In genomic region chr2:33616873-33617272, GRCh38 we compare ENCODE assay signal across 31 cellular contexts. TPM values are rescaled to one million over a fixed set of nuclear protein-coding genes. Genes with fewer than 3 reads are reported as not detected.
DNase-seq lines count a peak whose midpoint lies in the region; ATAC-seq, FAIRE-seq and TF ChIP-seq lines count a peak whose summit lies in the region.
"Had no signal": no experiment of that assay in that cellular context is flagged by ENCODE, and none has a peak within 500 bp of the region (broad histone marks: within the 10 kb centered on the region; RNA-seq: fewer than 3 reads in every experiment).

No MANE protein-coding gene starts in this region.

- TF ChIP-seq CTCF in OCI-LY7 (conservative IDR thresholded peaks at IDR 0.05; ENCODE audit: low read length) (no peak), WERI-Rb-1 (IDR thresholded peaks at IDR 0.05; ENCODE audit: low read depth, low read length) (no peak)

- H3K9me2 ChIP-seq in OCI-LY7 (ENCODE audit: insufficient read depth, low read length), result no peaks in the 10 kb centered on the region

- H3K9me3 ChIP-seq in OCI-LY7 (ENCODE audit: low read length) (peaks cover 30% of the 10 kb centered on the region; the same call in 1 of the 2 replicates), WERI-Rb-1 (ENCODE audit: severe bottlenecking) (peaks cover 12% of the 10 kb centered on the region)
- H3K9me3 ChIP-seq: BE2C, sigmoid colon had no signal

- H3K36me3 ChIP-seq in OCI-LY7 (ENCODE audit: insufficient read depth, low read length) (no peaks in the 10 kb centered on the region), WERI-Rb-1 (no peaks in the 10 kb centered on the region)
- H3K36me3 ChIP-seq: ascending aorta, BE2C, sigmoid colon, stomach, tibial artery had no signal

- peak; percentile 48 for ATAC-seq in HG03039 (IDR thresholded peaks at IDR 0.05; ENCODE audit: unreplicated experiment)
- no peak for ATAC-seq in GM18511 (IDR thresholded peaks at IDR 0.05; ENCODE audit: unreplicated experiment)
- ATAC-seq: left cardiac atrium, PC-3 had no signal

- no peaks in the 10 kb centered on the region for H3K4me1 ChIP-seq in OCI-LY7 (ENCODE audit: insufficient read depth, low read length, poor library complexity, severe bottlenecking)
- H3K4me1 ChIP-seq: ascending aorta, sigmoid colon, stomach, tibial artery had no signal

- H4K20me1 ChIP-seq in OCI-LY7 (ENCODE audit: insufficient read depth, low read length), result no peaks in the 10 kb centered on the region

- no peaks in the 10 kb centered on the region for H3K79me2 ChIP-seq in OCI-LY7 (ENCODE audit: insufficient read depth, low read depth, low read length)

- POLR2A ChIA-PET in OCI-LY7 (lab: Charles Lee), result no interaction called here

- H3K4me3 ChIP-seq in OCI-LY7 (ENCODE audit: low read depth, low read length, poor library complexity, severe bottlenecking) (no peak overlapping the region), WERI-Rb-1 (ENCODE audit: low read depth, low read length) (no peak overlapping the region)
- H3K4me3 ChIP-seq: ascending aorta, neural progenitor cell, sigmoid colon, stomach, tibial artery had no signal

- CTCF ChIA-PET in OCI-LY7 (lab: Charles Lee; ENCODE audit: unreplicated experiment), result no interaction called here

- no peak overlapping the region for H3K4me2 ChIP-seq in OCI-LY7 (ENCODE audit: low read length)
- H3K4me2 ChIP-seq: neural progenitor cell had no signal

- H3K27ac ChIP-seq in OCI-LY7 (ENCODE audit: low read depth, low read length, poor library complexity, severe bottlenecking), result no peak overlapping the region
- H3K27ac ChIP-seq in WERI-Rb-1, result no peak overlapping the region
- H3K27ac ChIP-seq: ascending aorta, neural progenitor cell, sigmoid colon, stomach, tibial artery had no signal

- BruUV-seq in OCI-LY7 (replicated peaks; lab: Mats Ljungman, UMichigan), result no TSS peak

- no peak overlapping the region for H2AFZ ChIP-seq in OCI-LY7 (ENCODE audit: low read length)
- H2AFZ ChIP-seq: neural progenitor cell had no signal

- intact Hi-C loops in OCI-LY7 (cut with micrococcal nuclease; ENCODE audit: unreplicated experiment), result no loop called here

- H3K27me3 ChIP-seq in WERI-Rb-1 (ENCODE audit: insufficient read depth, low read depth, severe bottlenecking), result no peaks in the 10 kb centered on the region
- H3K27me3 ChIP-seq: ascending aorta, BE2C, neural progenitor cell, sigmoid colon, stomach, tibial artery had no signal

- DNase-seq in EL (peak; percentile 10), RPMI7951 (ENCODE audit: low read depth) (peak; percentile 79), kidney tubule cell (ENCODE audit: low spot score) (peak; percentile 62), HTR-8/SVneo (ENCODE audit: insufficient read length, low spot score) (no peak), OCI-LY7 (ENCODE audit: low spot score) (no peak), WERI-Rb-1 (no peak)
- DNase-seq: activated CD4-positive, alpha-beta memory T cell treated with anti-CD3 and anti-CD28 coated beads, Interleukin-2, amount 10 ng/mL, durations not matched to agents 7 days and 5 days; activated effector memory CD4-positive, alpha-beta T cell treated with Interleukin-2 at 50 U/mL for 16 hours; activated naive CD8-positive, alpha-beta T cell treated with anti-CD3 and anti-CD28 coated beads for 36 hours; BE2C; central memory CD4-positive, alpha-beta T cell; dermis blood vessel endothelial cell; DMS53; head of caudate nucleus; left cardiac atrium; mammary epithelial cell; NCI-H1105; NCI-H2029 treated with DMSO at 0.1 percent for 48 hours; NCI-H345; NCI-H82; PC-3; Right ventricle myocardium superior; sigmoid colon; stimulated activated CD4-positive, alpha-beta T cell treated with anti-CD3 and anti-CD28 coated beads, Interleukin-15, amount 100 ng/mL, for 24 hours; stomach; SW 1271; tibial artery had no signal

- no peak for FAIRE-seq in HTR-8/SVneo (lab: Jason Lieb, UNC)

RNA-seq across cellular contexts. Expression of gene FAM98A, which starts 17.8 kb away (rescaled TPM):
- total RNA-seq in RPMI7951 (2014; rRNA removed; shearing (Covaris generic)), result 44.4 and 96.5 TPM in 2 replicates
- 33.2 and 35.7 TPM in 2 replicates for total RNA-seq in OCI-LY7 (2014; rRNA removed; shearing (Covaris generic))
- total RNA-seq in OCI-LY7 (2022), result 53.7 and 55.6 TPM in 2 replicates

Comparison
In these comparisons a context has a peak if more than half of its experiments do, and no peak if none do; other contexts are left out.
1. DNase-seq: peak in EL (single experiment), RPMI7951 (single experiment) and kidney tubule cell (single experiment); none in HTR-8/SVneo (single experiment), OCI-LY7 (single experiment) and WERI-Rb-1 (single experiment).